In genomic region chr15:73258271-73259108, GRCh38 we compare ENCODE assay signal across 20 cellular contexts.
DNase-seq lines count a peak whose midpoint lies in the region; ATAC-seq lines count a peak whose summit lies in the region.
"Had no signal": no experiment of that assay in that cellular context is flagged by ENCODE, and none has a peak within 500 bp of the region (broad histone marks: within the 10 kb centered on the region; RNA-seq: fewer than 3 reads in every experiment).

No MANE protein-coding gene starts in this region.

- H3K4me1 Mint-ChIP-seq in activated CD4-positive, alpha-beta T cell treated with anti-CD3 and anti-CD28 coated beads, Interleukin-2, amount 10 ng/mL, durations not matched to agents 24 days and 14 days = peaks cover 7% of the 10 kb centered on the region

- H3K4me3 ChIP-seq in ectodermal cell (ENCODE audit: insufficient read depth, low read depth, low read length) (no peak overlapping the region), H7 (ENCODE audit: insufficient read depth, low read depth, low read length) (no peak overlapping the region)
- H3K4me3 ChIP-seq: BLaER1, esophagus muscularis mucosa, lung, skin epidermis, stomach had no signal

- H3K36me3 ChIP-seq in ectodermal cell (ENCODE audit: control insufficient read depth, insufficient read depth, low read length) = peaks cover 40% of the 10 kb centered on the region
- peaks cover 2% of the 10 kb centered on the region for H3K36me3 ChIP-seq in H7 (replicated peaks; ENCODE audit: control insufficient read depth, insufficient read depth, low read length)

- H3K4me3 Mint-ChIP-seq in activated CD4-positive, alpha-beta T cell treated with anti-CD3 and anti-CD28 coated beads, Interleukin-2, amount 10 ng/mL, durations not matched to agents 24 days and 14 days = no peak overlapping the region
- H3K4me3 Mint-ChIP-seq: HFFc6 had no signal

- no peaks in the 10 kb centered on the region for H3K9me3 Mint-ChIP-seq in activated CD4-positive, alpha-beta T cell treated with anti-CD3 and anti-CD28 coated beads, Interleukin-2, amount 10 ng/mL, durations not matched to agents 24 days and 14 days
- H3K9me3 Mint-ChIP-seq: HFFc6 had no signal

- peak; percentile 55 for ATAC-seq in GM21528 (IDR thresholded peaks at IDR 0.05; ENCODE audit: low FRiP score, unreplicated experiment)
- ATAC-seq in HG03103 (IDR thresholded peaks at IDR 0.05; ENCODE audit: low read depth, unreplicated experiment) = peak; percentile 74
- no peak for ATAC-seq in HG03135 (IDR thresholded peaks at IDR 0.05; ENCODE audit: unreplicated experiment)

- intact Hi-C loops in activated CD4-positive, alpha-beta T cell treated with anti-CD3 and anti-CD28 coated beads, Interleukin-2, amount 10 ng/mL, durations not matched to agents 24 days and 14 days (cut with micrococcal nuclease) = no loop called here

- H3K27me3 ChIP-seq in ectodermal cell (ENCODE audit: control insufficient read depth, insufficient read depth, low read length, poor library complexity, severe bottlenecking) (no peaks in the 10 kb centered on the region), H7 (ENCODE audit: control insufficient read depth, insufficient read depth, low read length) (no peaks in the 10 kb centered on the region)
- H3K27me3 ChIP-seq: BLaER1, esophagus muscularis mucosa, stomach had no signal

- no peaks in the 10 kb centered on the region for H3K36me3 Mint-ChIP-seq in activated CD4-positive, alpha-beta T cell treated with anti-CD3 and anti-CD28 coated beads, Interleukin-2, amount 10 ng/mL, durations not matched to agents 24 days and 14 days (ENCODE audit: low read depth)

- peak overlapping the region; percentile 23 for H3K27ac Mint-ChIP-seq in activated CD4-positive, alpha-beta T cell treated with anti-CD3 and anti-CD28 coated beads, Interleukin-2, amount 10 ng/mL, durations not matched to agents 24 days and 14 days
- H3K27ac Mint-ChIP-seq: HFFc6 had no signal

- no peaks in the 10 kb centered on the region for H3K9me3 ChIP-seq in ectodermal cell (ENCODE audit: control insufficient read depth, low read length)
- H3K9me3 ChIP-seq: BLaER1, esophagus muscularis mucosa, stomach had no signal

- no peak for DNase-seq in activated CD4-positive, alpha-beta T cell treated with anti-CD3 and anti-CD28 coated beads, Interleukin-2, amount 10 ng/mL, durations not matched to agents 24 days and 14 days
- no peak for DNase-seq in activated CD4-positive, alpha-beta T cell treated with anti-CD3 and anti-CD28 coated beads for 1 hour
- DNase-seq in iPS-NIHi7 (ENCODE audit: extremely low spot score) = no peak
- no peak for DNase-seq in H7
- DNase-seq: activated effector memory CD4-positive, alpha-beta T cell treated with Interleukin-2 at 50 U/mL for 16 hours; amygdala; caudate nucleus; HFFc6; NCI-H146; NCI-H226; NK-92 treated with Interleukin-12 subunit alpha and Interleukin-12 subunit beta, amount 100 ng/mL, for 24 hours; stomach had no signal

- H3K27ac ChIP-seq in ectodermal cell (ENCODE audit: insufficient read depth, low read depth, low read length, poor library complexity, severe bottlenecking) = peak overlapping the region; percentile 40
- H3K27ac ChIP-seq: BLaER1, esophagus muscularis mucosa, skin epidermis, stomach had no signal

- H3K27me3 Mint-ChIP-seq in activated CD4-positive, alpha-beta T cell treated with anti-CD3 and anti-CD28 coated beads, Interleukin-2, amount 10 ng/mL, durations not matched to agents 24 days and 14 days = no peaks in the 10 kb centered on the region

- no peaks in the 10 kb centered on the region for H3K4me1 ChIP-seq in ectodermal cell (ENCODE audit: control insufficient read depth, insufficient read depth, low read length)
- H3K4me1 ChIP-seq: BLaER1, esophagus muscularis mucosa, stomach had no signal

- WGBS in ectodermal cell, 2 experiments = 92 to 94% methylated on average over 5 of the region's 5 CpGs
